8 cellular contexts compared by ENCODE assay signal in genomic region chr17:42406602-42407288, GRCh38. TPM values are rescaled to one million over a fixed set of nuclear protein-coding genes. Genes with fewer than 3 reads are reported as not detected.
A peak's percentile ranks its signal among the peaks of the same experiment; 100 is the strongest.
DNase-seq lines count a peak whose midpoint lies in the region; ATAC-seq, FAIRE-seq and TF ChIP-seq lines count a peak whose summit lies in the region.

No MANE protein-coding gene starts in this region.

- H3K9ac ChIP-seq in HepG2 (ENCODE audit: insufficient read depth, low read depth, low read length) (no peak overlapping the region), parathyroid adenoma (no peak overlapping the region), trophoblast cell (ENCODE audit: low read length) (no peak overlapping the region)

- H4K12ac ChIP-seq in trophoblast cell (ENCODE audit: low read depth, low read length): no peak overlapping the region

- intact Hi-C loops in HepG2 (cut with micrococcal nuclease; ENCODE audit: unreplicated experiment): loop anchor here (1.0 kb wide), 1 partner anchor 84 kb away; no protein-coding TSS in a partner anchor
- intact Hi-C loops in right lobe of liver (cut with DNase I): loop anchor here (5.0 to 10.0 kb wide), 2 partner anchors 84 to 92 kb away; no protein-coding TSS in a partner anchor

- H4K91ac ChIP-seq in trophoblast cell (ENCODE audit: low read depth, low read length): no peak overlapping the region

- CTCF ChIA-PET in HepG2 (lab: Yijun Ruan, JAX; ENCODE audit: low intra/inter-chr PET ratio, low total read pairs): interaction anchor here (0.7 to 6.6 kb wide), 6 partner anchors 79 to 185 kb away, joined by 3 to 163 read pairs (median 4); no protein-coding TSS in a partner anchor

- BruUV-seq in HepG2 (replicated peaks; lab: Mats Ljungman, UMichigan): no TSS peak

- H2AK5ac ChIP-seq in trophoblast cell (ENCODE audit: low read length): no peak overlapping the region

- ATAC-seq in HepG2: no peak
- no peak for ATAC-seq in right lobe of liver
- ATAC-seq in HG02938 (IDR thresholded peaks at IDR 0.05; ENCODE audit: unreplicated experiment): no peak

- H3K27me3 ChIP-seq in HepG2 (ENCODE audit: control insufficient read depth in 1 of 2, insufficient read depth in 2 of 2, low read length in 2 of 2) (no peaks in the 10 kb centered on the region), right lobe of liver (no peaks in the 10 kb centered on the region), parathyroid adenoma (ENCODE audit: control insufficient read depth, insufficient read depth, low read length) (no peaks in the 10 kb centered on the region), trophoblast cell (ENCODE audit: insufficient read depth, low read length) (no peaks in the 10 kb centered on the region)

- H3K79me2 ChIP-seq in HepG2 (ENCODE audit: insufficient read depth, low read length) (no peaks in the 10 kb centered on the region), parathyroid adenoma (no peaks in the 10 kb centered on the region), trophoblast cell (ENCODE audit: control insufficient read depth, insufficient read depth, low read length, poor library complexity) (peaks cover 2% of the 10 kb centered on the region)

- no peaks in the 10 kb centered on the region for H3K79me1 ChIP-seq in trophoblast cell (ENCODE audit: low read length)

- H2AFZ ChIP-seq in HepG2 (ENCODE audit: low read length) (no peak overlapping the region), parathyroid adenoma (no peak overlapping the region), trophoblast cell (ENCODE audit: insufficient read depth, low read length, poor library complexity) (no peak overlapping the region)

- 92% methylated on average over 5 of the region's 5 CpGs for WGBS in HepG2 (ENCODE audit: low lambda C conversion rate)
- WGBS in right lobe of liver (ENCODE audit: insufficient coverage, low coverage, low lambda C conversion rate, missing lambda C conversion rate): 39% methylated on average over 5 of the region's 5 CpGs
- WGBS in trophoblast cell (ENCODE audit: extremely low coverage, insufficient coverage, insufficient read length): no CpG with 5 or more reads among the region's 5 CpGs

- no peak for DNase-seq in HepG2 (ENCODE audit: low spot score)
- DNase-seq in right lobe of liver: no peak
- no peak for DNase-seq in epithelial cell of prostate (ENCODE audit: low read depth, low spot score)
- no peak for DNase-seq in trophoblast cell
- DNase-seq in retina: no peak
- DNase-seq in T1000 (lab: John Stamatoyannopoulos, UW): no peak

- in situ Hi-C loops in HepG2 (cut with HindIII; ENCODE audit: extremely low pct_ligation_motif_present, low pct_unique_long_range_greater_than_20kb): no loop called here

- no peak for TF ChIP-seq POLR2A in HepG2 (IDR thresholded peaks at IDR 0.05; ENCODE audit: insufficient read depth in 1 of 2, low read depth in 2 of 2, low read length in 2 of 2)
- no peak for TF ChIP-seq POLR2A in right lobe of liver (IDR thresholded peaks at IDR 0.05)

- H3K23ac ChIP-seq in trophoblast cell (ENCODE audit: low read length): no peak overlapping the region

- POLR2A ChIA-PET in HepG2 (lab: Yijun Ruan, JAX): interaction anchor here (0.6 to 3.0 kb wide), 8 partner anchors 8 to 185 kb away, joined by 3 to 20 read pairs (median 4); partner anchors contain the start of genes CAVIN1 and STAT3

- no peak overlapping the region for H3K18ac ChIP-seq in trophoblast cell (ENCODE audit: low read length)

- H3K36me3 ChIP-seq in HepG2 (replicated peaks in 1 of 2; ENCODE audit: control insufficient read depth in 1 of 2, insufficient read depth in 2 of 2, low read length in 2 of 2): peaks cover 7 to 15% of the 10 kb centered on the region in 2 experiments
- H3K36me3 ChIP-seq in right lobe of liver: no peaks in the 10 kb centered on the region
- H3K36me3 ChIP-seq in parathyroid adenoma (ENCODE audit: control insufficient read depth, insufficient read depth, low read length): no peaks in the 10 kb centered on the region
- peaks cover 18 to 21% of the 10 kb centered on the region in 2 experiments for H3K36me3 ChIP-seq in trophoblast cell (ENCODE audit: control insufficient read depth in 1 of 2, insufficient read depth in 2 of 2, low read length in 2 of 2)

- no peak overlapping the region for H3K4me2 ChIP-seq in HepG2 (ENCODE audit: low read depth, low read length)
- H3K4me2 ChIP-seq in parathyroid adenoma (ENCODE audit: low read length): no peak overlapping the region
- H3K4me2 ChIP-seq in trophoblast cell (ENCODE audit: low read length): no peak overlapping the region

- FAIRE-seq in HepG2 (lab: Jason Lieb, UNC): no peak

- no peak overlapping the region for H4K8ac ChIP-seq in trophoblast cell (ENCODE audit: low read depth, low read length)

- H3K9me3 ChIP-seq in HepG2 (ENCODE audit: low read length): no peaks in the 10 kb centered on the region
- H3K9me3 ChIP-seq in right lobe of liver: no peaks in the 10 kb centered on the region
- H3K9me3 ChIP-seq in parathyroid adenoma (ENCODE audit: control insufficient read depth, low read length): no peaks in the 10 kb centered on the region
- peaks cover 1% of the 10 kb centered on the region for H3K9me3 ChIP-seq in trophoblast cell (ENCODE audit: insufficient read depth, low read depth, low read length)

- no peak for TF ChIP-seq RAD21 in HepG2 (CRISPR knock-in tag; IDR thresholded peaks at IDR 0.05)

- H3K4ac ChIP-seq in trophoblast cell (ENCODE audit: low read depth, low read length): no peak overlapping the region

- 0 out of 2 replicates have a peak, but pooled peaks cover 8% of the 10 kb centered on the region for H3K4me1 ChIP-seq in HepG2 (ENCODE audit: insufficient read depth, low read length)
- peaks cover 0 to 12% (median 6%) of the 10 kb centered on the region in 4 donors for H3K4me1 ChIP-seq in right lobe of liver
- peaks cover 3% of the 10 kb centered on the region for H3K4me1 ChIP-seq in parathyroid adenoma
- H3K4me1 ChIP-seq in trophoblast cell (ENCODE audit: control insufficient read depth in 1 of 2, insufficient read depth in 2 of 2, low read length in 2 of 2): peaks cover 5 to 8% of the 10 kb centered on the region in 2 experiments

- H2BK5ac ChIP-seq in trophoblast cell (ENCODE audit: low read depth, low read length, poor library complexity): no peak overlapping the region

- H3K14ac ChIP-seq in trophoblast cell (ENCODE audit: low read length): no peak overlapping the region

- H3K4me3 ChIP-seq in HepG2 (replicated peaks in 1 of 3; ENCODE audit: insufficient read depth in 1 of 3, low read depth in 2 of 3, low read length in 3 of 3) (no peak overlapping the region), right lobe of liver (no peak overlapping the region), parathyroid adenoma (ENCODE audit: low read depth, low read length) (no peak overlapping the region), trophoblast cell (ENCODE audit: low read depth, low read length) (no peak overlapping the region)

- no peaks in the 10 kb centered on the region for H4K20me1 ChIP-seq in HepG2 (ENCODE audit: insufficient read depth, low read length)

- TF ChIP-seq EP300 in HepG2 (IDR thresholded peaks at IDR 0.05; ENCODE audit: low read depth in 2 of 2, low read length in 2 of 2) (no peak), HepG2 (CRISPR knock-in tag; IDR thresholded peaks at IDR 0.05; ENCODE audit: borderline replicate concordance) (no peak)

- no peak for TF ChIP-seq CTCF in HepG2 (CRISPR knock-in tag; IDR thresholded peaks at IDR 0.05)
- no peak for TF ChIP-seq CTCF in right lobe of liver (IDR thresholded peaks at IDR 0.05)
- no peak for TF ChIP-seq CTCF in parathyroid adenoma (IDR thresholded peaks at IDR 0.05)

- no peak overlapping the region for H2BK12ac ChIP-seq in trophoblast cell (ENCODE audit: low read length)

- H2BK120ac ChIP-seq in trophoblast cell (ENCODE audit: insufficient read depth, low read length, poor library complexity): no peak overlapping the region

- H3K27ac ChIP-seq in HepG2 (ENCODE audit: extremely low read length, insufficient read depth, low read length) (no peak overlapping the region), right lobe of liver (peak overlapping the region in 1 of 3 donors; percentile 14), epithelial cell of prostate (peak overlapping the region; percentile 94), parathyroid adenoma (peak overlapping the region; percentile 62), trophoblast cell (ENCODE audit: low read depth, low read length) (no peak overlapping the region)

RNA-seq across cellular contexts. Expression of gene CAVIN1, which starts 16.3 kb away (rescaled TPM):
- total RNA-seq in HepG2 (2016; rRNA removed; fragmentation: Illumina TruSeq; extraction: Trizol) (25.5 and 26.0 TPM in 2 replicates), right lobe of liver (10 to 100 TPM in 5 of 6 experiments, 1 to 10 TPM in 1; 8.7 to 29.6 (median 17.4) TPM)
- total RNA-seq in HepG2 (2016; cell fraction: cytosol; rRNA removed; fragmentation: Illumina TruSeq; extraction: Trizol; ENCODE audit: low read depth): 1.4 and 2.0 TPM in 2 replicates
- 22.2 and 26.3 TPM in 2 replicates for total RNA-seq in HepG2 (2016; cell fraction: insoluble cytoplasmic fraction; rRNA removed; fragmentation: Illumina TruSeq; extraction: Trizol)
- 6.2 and 7.4 TPM in 2 replicates for total RNA-seq in HepG2 (2016; cell fraction: membrane; rRNA removed; fragmentation: Illumina TruSeq; extraction: Trizol)
- 9.9 and 11.0 TPM in 2 replicates for total RNA-seq in HepG2 (2016; cell fraction: nucleus; rRNA removed; fragmentation: Illumina TruSeq; extraction: Trizol)
- 12.7 and 15.9 TPM in 2 replicates for polyA plus RNA-seq in HepG2 (2011; rRNA removed)
- 11.6 and 16.2 TPM in 2 replicates for polyA plus RNA-seq in HepG2 (2011; cell fraction: cytosol; rRNA removed)
- polyA plus RNA-seq in HepG2 (2011; cell fraction: nucleus; rRNA removed): 5.7 and 6.0 TPM in 2 replicates
- polyA plus RNA-seq in HepG2 (2012): 5.5 and 6.9 TPM in 2 replicates
- polyA plus RNA-seq in HepG2 (2016; cell fraction: cytosol; fragmentation: Illumina TruSeq; extraction: Trizol; ENCODE audit: low read depth): 1.3 and 1.5 TPM in 2 replicates
- 27.2 and 28.7 TPM in 2 replicates for polyA plus RNA-seq in HepG2 (2016; cell fraction: insoluble cytoplasmic fraction; fragmentation: Illumina TruSeq; extraction: Trizol; ENCODE audit: low read depth)
- polyA plus RNA-seq in HepG2 (2016; cell fraction: membrane; fragmentation: Illumina TruSeq; extraction: Trizol; ENCODE audit: low read depth): 3.5 and 4.2 TPM in 2 replicates
- polyA plus RNA-seq in HepG2 (2016; cell fraction: nucleus; fragmentation: Illumina TruSeq; extraction: Trizol; ENCODE audit: insufficient read depth, low read depth): 15.8 and 16.2 TPM in 2 replicates
- polyA minus RNA-seq in HepG2 (2011; rRNA and poly(A)+ RNA removed; ENCODE audit: low replicate concordance): 20.8 and 64.9 TPM in 2 replicates
- 18.1 and 23.5 TPM in 2 replicates for polyA minus RNA-seq in HepG2 (2011; cell fraction: cytosol; rRNA and poly(A)+ RNA removed)
- polyA minus RNA-seq in HepG2 (2011; cell fraction: nucleus; rRNA and poly(A)+ RNA removed): 4.5 and 4.6 TPM in 2 replicates
- polyA plus RNA-seq in trophoblast cell (2013): 41.6 and 44.0 TPM in 2 replicates

RNA-seq across cellular contexts. Expression of gene STAT3, which starts 18.5 kb away (rescaled TPM):
- total RNA-seq in HepG2 (2016; rRNA removed; fragmentation: Illumina TruSeq; extraction: Trizol): 61.8 and 82.7 TPM in 2 replicates
- 23.1 and 26.5 TPM in 2 replicates for total RNA-seq in HepG2 (2016; cell fraction: cytosol; rRNA removed; fragmentation: Illumina TruSeq; extraction: Trizol; ENCODE audit: low read depth)
- total RNA-seq in HepG2 (2016; cell fraction: insoluble cytoplasmic fraction; rRNA removed; fragmentation: Illumina TruSeq; extraction: Trizol): 58.0 and 68.3 TPM in 2 replicates
- total RNA-seq in HepG2 (2016; cell fraction: membrane; rRNA removed; fragmentation: Illumina TruSeq; extraction: Trizol): 26.8 TPM in 2 replicates
- 59.3 and 64.3 TPM in 2 replicates for total RNA-seq in HepG2 (2016; cell fraction: nucleus; rRNA removed; fragmentation: Illumina TruSeq; extraction: Trizol)
- polyA plus RNA-seq in HepG2 (2011; rRNA removed): 62.4 and 65.3 TPM in 2 replicates
- polyA plus RNA-seq in HepG2 (2011; cell fraction: cytosol; rRNA removed): 50.3 and 62.8 TPM in 2 replicates
- polyA plus RNA-seq in HepG2 (2011; cell fraction: nucleus; rRNA removed): 68.4 and 82.3 TPM in 2 replicates
- 46.3 and 77.9 TPM in 2 replicates for polyA plus RNA-seq in HepG2 (2012)
- polyA plus RNA-seq in HepG2 (2016; cell fraction: cytosol; fragmentation: Illumina TruSeq; extraction: Trizol; ENCODE audit: low read depth): 3.6 TPM in 2 replicates
- 45.6 and 57.1 TPM in 2 replicates for polyA plus RNA-seq in HepG2 (2016; cell fraction: insoluble cytoplasmic fraction; fragmentation: Illumina TruSeq; extraction: Trizol; ENCODE audit: low read depth)
- polyA plus RNA-seq in HepG2 (2016; cell fraction: membrane; fragmentation: Illumina TruSeq; extraction: Trizol; ENCODE audit: low read depth): 8.1 and 9.5 TPM in 2 replicates
- 95.8 and 98.6 TPM in 2 replicates for polyA plus RNA-seq in HepG2 (2016; cell fraction: nucleus; fragmentation: Illumina TruSeq; extraction: Trizol; ENCODE audit: insufficient read depth, low read depth)
- polyA minus RNA-seq in HepG2 (2011; rRNA and poly(A)+ RNA removed; ENCODE audit: low replicate concordance): 96.9 and 98.7 TPM in 2 replicates
- 57.9 and 75.4 TPM in 2 replicates for polyA minus RNA-seq in HepG2 (2011; cell fraction: cytosol; rRNA and poly(A)+ RNA removed)
- 74.4 and 95.5 TPM in 2 replicates for polyA minus RNA-seq in HepG2 (2011; cell fraction: nucleus; rRNA and poly(A)+ RNA removed)
- 100 to 1,000 TPM; 108 to 267 (median 208) TPM for total RNA-seq in right lobe of liver
- polyA plus RNA-seq in trophoblast cell (2013): 30.4 and 32.5 TPM in 2 replicates

RNA-seq across cellular contexts. Expression of gene ATP6V0A1, which starts 51.9 kb away (rescaled TPM):
- total RNA-seq in HepG2 (2016; rRNA removed; fragmentation: Illumina TruSeq; extraction: Trizol): 15.9 and 27.9 TPM in 2 replicates
- total RNA-seq in HepG2 (2016; cell fraction: cytosol; rRNA removed; fragmentation: Illumina TruSeq; extraction: Trizol; ENCODE audit: low read depth): 18.7 and 19.7 TPM in 2 replicates
- 11.1 and 28.3 TPM in 2 replicates for total RNA-seq in HepG2 (2016; cell fraction: insoluble cytoplasmic fraction; rRNA removed; fragmentation: Illumina TruSeq; extraction: Trizol)
- total RNA-seq in HepG2 (2016; cell fraction: membrane; rRNA removed; fragmentation: Illumina TruSeq; extraction: Trizol): 8.0 and 9.2 TPM in 2 replicates
- total RNA-seq in HepG2 (2016; cell fraction: nucleus; rRNA removed; fragmentation: Illumina TruSeq; extraction: Trizol): 55.4 and 63.9 TPM in 2 replicates
- 54.1 and 59.7 TPM in 2 replicates for polyA plus RNA-seq in HepG2 (2011; rRNA removed)
- 29.1 and 30.2 TPM in 2 replicates for polyA plus RNA-seq in HepG2 (2011; cell fraction: cytosol; rRNA removed)
- polyA plus RNA-seq in HepG2 (2011; cell fraction: nucleus; rRNA removed): 196 and 208 TPM in 2 replicates
- 32.3 and 37.4 TPM in 2 replicates for polyA plus RNA-seq in HepG2 (2012)
- polyA plus RNA-seq in HepG2 (2016; cell fraction: cytosol; fragmentation: Illumina TruSeq; extraction: Trizol; ENCODE audit: low read depth): 1.8 and 3.2 TPM in 2 replicates
- polyA plus RNA-seq in HepG2 (2016; cell fraction: insoluble cytoplasmic fraction; fragmentation: Illumina TruSeq; extraction: Trizol; ENCODE audit: low read depth): 9.4 and 10.0 TPM in 2 replicates
- 6.0 and 6.9 TPM in 2 replicates for polyA plus RNA-seq in HepG2 (2016; cell fraction: membrane; fragmentation: Illumina TruSeq; extraction: Trizol; ENCODE audit: low read depth)
- 74.0 and 74.7 TPM in 2 replicates for polyA plus RNA-seq in HepG2 (2016; cell fraction: nucleus; fragmentation: Illumina TruSeq; extraction: Trizol; ENCODE audit: insufficient read depth, low read depth)
- 143 and 163 TPM in 2 replicates for polyA minus RNA-seq in HepG2 (2011; rRNA and poly(A)+ RNA removed; ENCODE audit: low replicate concordance)
- polyA minus RNA-seq in HepG2 (2011; cell fraction: cytosol; rRNA and poly(A)+ RNA removed): 30.3 and 36.7 TPM in 2 replicates
- 158 and 184 TPM in 2 replicates for polyA minus RNA-seq in HepG2 (2011; cell fraction: nucleus; rRNA and poly(A)+ RNA removed)
- total RNA-seq in right lobe of liver: 10 to 100 TPM; 36.4 to 66.0 (median 49.4) TPM
- polyA plus RNA-seq in trophoblast cell (2013): 62.3 and 70.2 TPM in 2 replicates

Comparison
In these comparisons a context has a peak if more than half of its experiments do, and no peak if none do; other contexts are left out.
1. H3K27ac ChIP-seq: peak in epithelial cell of prostate (single experiment) and parathyroid adenoma (single experiment); none in HepG2 (single experiment) and trophoblast cell (single experiment).